23 cellular contexts compared by ENCODE assay signal in genomic region chr11:6745018-6745417, GRCh38. TPM values are rescaled to one million over a fixed set of nuclear protein-coding genes. Genes with fewer than 3 reads are reported as not detected.
DNase-seq lines count a peak whose midpoint lies in the region; ATAC-seq and TF ChIP-seq lines count a peak whose summit lies in the region.
"Had no signal": no experiment of that assay in that cellular context is flagged by ENCODE, and none has a peak within 500 bp of the region (broad histone marks: within the 10 kb centered on the region; RNA-seq: fewer than 3 reads in every experiment).

No MANE protein-coding gene starts in this region.

- peak overlapping the region in 5 of 10 experiments; percentile 44 to 64 (median 47); a peak in 9 of 20 replicates for H3K4me3 ChIP-seq in BLaER1 treated with 17β-estradiol and CSF1 and Interleukin-3, amounts not matched to agents 10 nM and 100 nM
- H3K4me3 ChIP-seq in GM12864 (ENCODE audit: low read depth, low read length) (peak overlapping the region; percentile 58), gastrocnemius medialis (peak overlapping the region in 1 of 4 donors; percentile 41)
- H3K4me3 ChIP-seq in effector memory CD4-positive, alpha-beta T cell (ENCODE audit: insufficient read depth, low read depth, low read length, poor library complexity, severe bottlenecking): peak overlapping the region; percentile 69
- H3K4me3 ChIP-seq: ascending aorta, HAP-1, ovary had no signal

- no peaks in the 10 kb centered on the region for H3K27me3 ChIP-seq in BLaER1 treated with 17β-estradiol and CSF1 and Interleukin-3, amounts not matched to agents 10 nM and 100 nM
- H3K27me3 ChIP-seq in effector memory CD4-positive, alpha-beta T cell (replicated peaks; ENCODE audit: control insufficient read depth, insufficient read depth, low read length, poor library complexity, severe bottlenecking): no peaks in the 10 kb centered on the region
- H3K27me3 ChIP-seq in gastrocnemius medialis: no peaks in the 10 kb centered on the region
- H3K27me3 ChIP-seq: ascending aorta, ovary had no signal

- ATAC-seq in gastrocnemius medialis: no peak
- ATAC-seq in HG02763 (IDR thresholded peaks at IDR 0.05; ENCODE audit: unreplicated experiment): no peak
- ATAC-seq in HG03139 (IDR thresholded peaks at IDR 0.05; ENCODE audit: unreplicated experiment): no peak
- ATAC-seq: SK-N-SH treated with all-trans-retinoic acid at 6 μM for 48 hours had no signal

- H3K4me1 ChIP-seq in BLaER1 treated with 17β-estradiol and CSF1 and Interleukin-3, amounts not matched to agents 10 nM and 100 nM: peaks cover 19 to 49% (median 26%) of the 10 kb centered on the region in 10 experiments
- H3K4me1 ChIP-seq in effector memory CD4-positive, alpha-beta T cell (ENCODE audit: control insufficient read depth, insufficient read depth, low read length, poor library complexity, severe bottlenecking): peaks cover 26% of the 10 kb centered on the region
- peaks cover 0 to 5% of the 10 kb centered on the region in 2 donors for H3K4me1 ChIP-seq in gastrocnemius medialis
- H3K4me1 ChIP-seq: ascending aorta, Caco-2, HAP-1 had no signal

- peak overlapping the region in 8 of 11 experiments; percentile 62 to 83 (median 79); a peak in 15 of 22 replicates for H3K27ac ChIP-seq in BLaER1 treated with 17β-estradiol and CSF1 and Interleukin-3, amounts not matched to agents 10 nM and 100 nM
- H3K27ac ChIP-seq in effector memory CD4-positive, alpha-beta T cell (ENCODE audit: insufficient read depth, low read length, poor library complexity, severe bottlenecking): peak overlapping the region; percentile 79
- H3K27ac ChIP-seq in gastrocnemius medialis: peak overlapping the region in 3 of 4 donors; percentile 69 to 79 (median 71)
- H3K27ac ChIP-seq: ascending aorta, ovary had no signal

- intact Hi-C loops in gastrocnemius medialis (cut with DNase I; ENCODE audit: low total_unique reads): no loop called here

- TF ChIP-seq POLR2A in gastrocnemius medialis (IDR thresholded peaks at IDR 0.05): no peak

- CTCF ChIA-PET in GM10248 (lab: Yijun Ruan, JAX): interaction anchor here (0.9 to 15.2 kb wide), 6 partner anchors 7 to 366 kb away, joined by 3 to 259 read pairs (median 7); partner anchors contain the start of gene MRPL17

- TF ChIP-seq CTCF in GM12864 (IDR thresholded peaks at IDR 0.05; ENCODE audit: low read depth, low read length, missing control alignments) (no peak), gastrocnemius medialis (IDR thresholded peaks at IDR 0.05 in 4 of 5, conservative IDR thresholded peaks at IDR 0.05 in 1 of 5) (no peak), GM10248 (IDR thresholded peaks at IDR 0.05; ENCODE audit: control extremely low read depth, extremely low read depth, low read depth, missing control alignments) (no peak)

- POLR2A ChIA-PET in GM10248 (lab: Yijun Ruan, JAX): no interaction called here

- DNase-seq in GM12864 (ENCODE audit: low read depth): no peak
- DNase-seq in effector memory CD4-positive, alpha-beta T cell: no peak
- DNase-seq in gastrocnemius medialis: no peak
- DNase-seq in GM10248 (ENCODE audit: extremely low spot score): no peak
- no peak for DNase-seq in nucleus accumbens (lab: John Stamatoyannopoulos, UW)
- DNase-seq: activated CD8-positive, alpha-beta memory T cell treated with anti-CD3 and anti-CD28 coated beads for 24 hours; activated naive CD4-positive, alpha-beta T cell treated with anti-CD3 and anti-CD28 coated beads, Interleukin-2, amount 50 U/mL, for 16 hours; activated T-cell treated with anti-CD3 and anti-CD28 coated beads, Interleukin-2, amount 50 U/mL, for 48 hours; Caco-2; mammary epithelial cell; naive B cell; NCI-H187 treated with DMSO at 0.1 percent for 48 hours; NCI-H226; ovary; stimulated activated CD4-positive, alpha-beta T cell treated with anti-CD3 and anti-CD28 coated beads, Interleukin-2, amount 100 ng/mL, for 48 hours had no signal

- no peaks in the 10 kb centered on the region for H4K20me1 ChIP-seq in BLaER1 treated with 17β-estradiol and CSF1 and Interleukin-3, amounts not matched to agents 10 nM and 100 nM

- no peaks in the 10 kb centered on the region for H3K36me3 ChIP-seq in BLaER1 treated with 17β-estradiol and CSF1 and Interleukin-3, amounts not matched to agents 10 nM and 100 nM
- H3K36me3 ChIP-seq in effector memory CD4-positive, alpha-beta T cell (ENCODE audit: control insufficient read depth, insufficient read depth, low read length): no peaks in the 10 kb centered on the region
- H3K36me3 ChIP-seq in gastrocnemius medialis: no peaks in the 10 kb centered on the region
- H3K36me3 ChIP-seq: ascending aorta, HAP-1, ovary had no signal

- H3K4me2 ChIP-seq in BLaER1 treated with 17β-estradiol and CSF1 and Interleukin-3, amounts not matched to agents 10 nM and 100 nM: peak overlapping the region in 9 of 11 experiments; percentile 72 to 90 (median 81); a peak in 17 of 22 replicates

- peak overlapping the region in 2 of 11 experiments; percentile 68 to 71; a peak in 4 of 22 replicates for H3K9ac ChIP-seq in BLaER1 treated with 17β-estradiol and CSF1 and Interleukin-3, amounts not matched to agents 10 nM and 100 nM

- peaks cover 0 to 8% (median 0%) of the 10 kb centered on the region in 11 experiments; a peak in 2 of 22 replicates for H3K9me3 ChIP-seq in BLaER1 treated with 17β-estradiol and CSF1 and Interleukin-3, amounts not matched to agents 10 nM and 100 nM (replicated peaks in 1 of 11)
- no peaks in the 10 kb centered on the region for H3K9me3 ChIP-seq in effector memory CD4-positive, alpha-beta T cell (ENCODE audit: control insufficient read depth, low read length)
- H3K9me3 ChIP-seq in gastrocnemius medialis: no peaks in the 10 kb centered on the region
- H3K9me3 ChIP-seq: ascending aorta, Caco-2, HAP-1, ovary had no signal

- in situ Hi-C loops in gastrocnemius medialis (cut with MboI; ENCODE audit: low sequenced_read_pairs in 4 of 4): no loop called here

RNA-seq across cellular contexts. Expression of gene OR2AG2, which starts 26.8 kb away (rescaled TPM):
- total RNA-seq in gastrocnemius medialis: not detected
- total RNA-seq: Caco-2 had no signal

RNA-seq across cellular contexts. Expression of gene OR2AG1, which starts 37.8 kb away (rescaled TPM):
- not detected for total RNA-seq in gastrocnemius medialis
- total RNA-seq: ascending aorta, Caco-2, cerebellum, mammary epithelial cell, ovary, RPMI7951 had no signal

RNA-seq across cellular contexts. Expression of gene OR6A2, which starts 54.5 kb away (rescaled TPM):
- under 1 TPM in 1 of 4 donors, not detected in 3; 0.20 TPM for total RNA-seq in gastrocnemius medialis
- total RNA-seq: ascending aorta, Caco-2 had no signal
